In genomic region chr7:149719912-149720335, GRCh38 we compare ENCODE assay signal across 10 cellular contexts. TPM values are rescaled to one million over a fixed set of nuclear protein-coding genes. Genes with fewer than 3 reads are reported as not detected.
DNase-seq lines count a peak whose midpoint lies in the region; ATAC-seq and TF ChIP-seq lines count a peak whose summit lies in the region.
"Had no signal": no experiment of that assay in that cellular context is flagged by ENCODE, and none has a peak within 500 bp of the region (broad histone marks: within the 10 kb centered on the region; RNA-seq: fewer than 3 reads in every experiment).

No MANE protein-coding gene starts in this region.

- TF ChIP-seq CTCF in GM13977 (IDR thresholded peaks at IDR 0.05; ENCODE audit: extremely low read depth, insufficient read depth, missing control alignments): no peak
- TF ChIP-seq CTCF in body of pancreas (IDR thresholded peaks at IDR 0.05): no peak
- no peak for TF ChIP-seq CTCF in nephron progenitor cell (IDR thresholded peaks at IDR 0.05)

- H3K27me3 Mint-ChIP-seq in nephron progenitor cell (ENCODE audit: low read depth, poor library complexity): peaks cover 2% of the 10 kb centered on the region
- no peaks in the 10 kb centered on the region for H3K27me3 Mint-ChIP-seq in activated T-cell treated with anti-CD3 and anti-CD28 coated beads, Interleukin-2, amount 50 U/mL, for 24 hours
- H3K27me3 Mint-ChIP-seq: CD4-positive, CD25-positive, alpha-beta regulatory T cell had no signal

- peak overlapping the region in 3 of 4 donors; percentile 53 to 69 (median 65) for H3K27ac ChIP-seq in body of pancreas
- H3K27ac ChIP-seq: SJSA1 had no signal

- in situ Hi-C loops in GM13977 (cut with MboI; ENCODE audit: low pct_unique_long_range_greater_than_20kb, low sequenced_read_pairs, unreplicated experiment): no loop called here

- 72 to 73% methylated on average over 5 of the region's 5 CpGs for WGBS in body of pancreas, 2 donors

- no peak overlapping the region for H3K4me3 Mint-ChIP-seq in nephron progenitor cell
- no peak overlapping the region for H3K4me3 Mint-ChIP-seq in activated T-cell treated with anti-CD3 and anti-CD28 coated beads, Interleukin-2, amount 50 U/mL, for 24 hours

- peaks cover 41% of the 10 kb centered on the region for H3K4me1 Mint-ChIP-seq in nephron progenitor cell
- H3K4me1 Mint-ChIP-seq in activated T-cell treated with anti-CD3 and anti-CD28 coated beads, Interleukin-2, amount 50 U/mL, for 24 hours (ENCODE audit: low read depth): peaks cover 32% of the 10 kb centered on the region

- intact Hi-C loops in body of pancreas (cut with DNase I) (no loop called here), sciatic nerve (cut with DNase I) (no loop called here)

- H3K36me3 Mint-ChIP-seq in nephron progenitor cell (ENCODE audit: low read depth): peaks cover 14% of the 10 kb centered on the region
- peaks cover 60% of the 10 kb centered on the region for H3K36me3 Mint-ChIP-seq in activated T-cell treated with anti-CD3 and anti-CD28 coated beads, Interleukin-2, amount 50 U/mL, for 24 hours (ENCODE audit: low read depth)

- no peak overlapping the region for H3K4me3 ChIP-seq in body of pancreas
- H3K4me3 ChIP-seq: SJSA1 had no signal

- no peaks in the 10 kb centered on the region for H3K27me3 ChIP-seq in body of pancreas
- H3K27me3 ChIP-seq: SJSA1 had no signal

- ATAC-seq in HG02623 (IDR thresholded peaks at IDR 0.05; ENCODE audit: unreplicated experiment) (peak; percentile 54), body of pancreas (no peak), sciatic nerve (peak; percentile 7)

- H3K27ac Mint-ChIP-seq in nephron progenitor cell: no peak overlapping the region
- no peak overlapping the region for H3K27ac Mint-ChIP-seq in activated T-cell treated with anti-CD3 and anti-CD28 coated beads, Interleukin-2, amount 50 U/mL, for 24 hours

- H3K9me3 Mint-ChIP-seq in nephron progenitor cell: no peaks in the 10 kb centered on the region
- H3K9me3 Mint-ChIP-seq in activated T-cell treated with anti-CD3 and anti-CD28 coated beads, Interleukin-2, amount 50 U/mL, for 24 hours: no peaks in the 10 kb centered on the region

- DNase-seq in GM13977 (ENCODE audit: low spot score): peak; percentile 57
- DNase-seq in body of pancreas: no peak
- no peak for DNase-seq in sciatic nerve (ENCODE audit: low spot score)
- no peak for DNase-seq in nephron progenitor cell
- no peak for DNase-seq in T-helper 1 cell
- DNase-seq in activated T-cell treated with anti-CD3 and anti-CD28 coated beads, Interleukin-2, amount 50 U/mL, for 24 hours: no peak
- no peak for DNase-seq in stimulated activated CD4-positive, alpha-beta T cell treated with anti-CD3 and anti-CD28 coated beads, Interleukin-4, amount 100 ng/mL, for 4 hours
- DNase-seq: CD4-positive, CD25-positive, alpha-beta regulatory T cell had no signal

- TF ChIP-seq POLR2A in body of pancreas (IDR thresholded peaks at IDR 0.05): no peak

- peaks cover 32% of the 10 kb centered on the region for H3K4me1 ChIP-seq in body of pancreas

- no peaks in the 10 kb centered on the region for H3K9me3 ChIP-seq in body of pancreas

- peaks cover 0 to 3% of the 10 kb centered on the region in 2 donors for H3K36me3 ChIP-seq in body of pancreas (replicated peaks in 1 of 2; ENCODE audit: insufficient read depth in 1 of 2, low read depth in 2 of 2)

RNA-seq across cellular contexts. Expression of gene ZNF467, which starts 53.5 kb away (rescaled TPM):
- total RNA-seq in body of pancreas (10 to 100 TPM in 1 of 2 donors, 1 to 10 TPM in 1; 9.9 to 13.2 TPM), sciatic nerve (10.1 TPM)
- total RNA-seq: SJSA1 had no signal
